13 cellular contexts compared by ENCODE assay signal in genomic region chr10:103852189-103852711, GRCh38. TPM values are rescaled to one million over a fixed set of nuclear protein-coding genes. Genes with fewer than 3 reads are reported as not detected.
DNase-seq lines count a peak whose midpoint lies in the region; ATAC-seq and TF ChIP-seq lines count a peak whose summit lies in the region.
"Had no signal": no experiment of that assay in that cellular context is flagged by ENCODE, and none has a peak within 500 bp of the region (broad histone marks: within the 10 kb centered on the region; RNA-seq: fewer than 3 reads in every experiment).

No MANE protein-coding gene starts in this region.

- no peaks in the 10 kb centered on the region for H3K9me3 Mint-ChIP-seq in activated CD4-positive, alpha-beta T cell treated with anti-CD3 and anti-CD28 coated beads, Interleukin-2, amount 10 ng/mL, durations not matched to agents 7 days and 5 days
- H3K9me3 Mint-ChIP-seq: central memory CD8-positive, alpha-beta T cell had no signal

- DNase-seq in AG20443 (ENCODE audit: low spot score) (peak; percentile 66), RWPE2 (ENCODE audit: low spot score) (no peak), ovary (peak in 3 of 5 donors; percentile 41 to 73 (median 53)), GOT3 (lab: John Stamatoyannopoulos, UW) (no peak), HT-29 (ENCODE audit: low spot score) (no peak)
- no peak for DNase-seq in activated CD4-positive, alpha-beta T cell treated with anti-CD3 and anti-CD28 coated beads, Interleukin-2, amount 10 ng/mL, durations not matched to agents 7 days and 5 days
- DNase-seq: naive thymus-derived CD4-positive, alpha-beta T cell; NCI-H1092 treated with DMSO at 0.1 percent for 48 hours; thyroid gland had no signal

- peak overlapping the region; percentile 95 for H3K4me3 ChIP-seq in RWPE2 (ENCODE audit: severe bottlenecking)
- peak overlapping the region in 1 of 2 donors; percentile 0 for H3K4me3 ChIP-seq in gastroesophageal sphincter
- no peak overlapping the region for H3K4me3 ChIP-seq in ovary
- H3K4me3 ChIP-seq: thyroid gland had no signal

- TF ChIP-seq EP300 in gastroesophageal sphincter (IDR thresholded peaks at IDR 0.05) (no peak), ovary (IDR thresholded peaks at IDR 0.05) (no peak)

- H3K36me3 ChIP-seq in RWPE2 (ENCODE audit: low read depth) (peaks cover 37% of the 10 kb centered on the region), gastroesophageal sphincter (no peaks in the 10 kb centered on the region), ovary (no peaks in the 10 kb centered on the region)
- H3K36me3 ChIP-seq: thyroid gland had no signal

- TF ChIP-seq CTCF in RWPE2 (IDR thresholded peaks at IDR 0.05; ENCODE audit: poor library complexity, severe bottlenecking), result no peak
- no peak for TF ChIP-seq CTCF in gastroesophageal sphincter (IDR thresholded peaks at IDR 0.05)
- no peak for TF ChIP-seq CTCF in ovary (IDR thresholded peaks at IDR 0.05)

- POLR2A ChIA-PET in activated CD4-positive, alpha-beta T cell treated with anti-CD3 and anti-CD28 coated beads, Interleukin-2, amount 10 ng/mL, durations not matched to agents 7 days and 5 days (lab: Charles Lee), result no interaction called here

- WGBS in gastroesophageal sphincter (ENCODE audit: low coverage in 1 of 2), 2 donors, result no CpG with 5 or more reads among the region's 11 CpGs
- 28 to 45% (median 36%) methylated on average over 11 of the region's 11 CpGs for WGBS in ovary, 3 donors

- peaks cover 40% of the 10 kb centered on the region for H3K4me1 ChIP-seq in RWPE2 (ENCODE audit: insufficient read depth, poor library complexity, severe bottlenecking)
- H3K4me1 ChIP-seq in gastroesophageal sphincter, result peaks cover 0 to 82% (median 47%) of the 10 kb centered on the region in 3 donors
- peaks cover 27% of the 10 kb centered on the region for H3K4me1 ChIP-seq in ovary (ENCODE audit: insufficient read depth)

- H3K9me3 ChIP-seq in RWPE2 (ENCODE audit: severe bottlenecking), result no peaks in the 10 kb centered on the region
- no peaks in the 10 kb centered on the region for H3K9me3 ChIP-seq in gastroesophageal sphincter
- H3K9me3 ChIP-seq in ovary, result no peaks in the 10 kb centered on the region
- H3K9me3 ChIP-seq: thyroid gland had no signal

- ATAC-seq in RWPE2 (ENCODE audit: low read depth) (no peak; the same call in 2 of the 3 replicates), gastroesophageal sphincter (peak; percentile 6), GM19467 (IDR thresholded peaks at IDR 0.05; ENCODE audit: unreplicated experiment) (no peak)
- ATAC-seq: naive thymus-derived CD4-positive, alpha-beta T cell had no signal

- no peaks in the 10 kb centered on the region for H3K36me3 Mint-ChIP-seq in activated CD4-positive, alpha-beta T cell treated with anti-CD3 and anti-CD28 coated beads, Interleukin-2, amount 10 ng/mL, durations not matched to agents 7 days and 5 days (ENCODE audit: low read depth)
- H3K36me3 Mint-ChIP-seq: naive thymus-derived CD4-positive, alpha-beta T cell had no signal

- TF ChIP-seq POLR2A in gastroesophageal sphincter (IDR thresholded peaks at IDR 0.05) (no peak), ovary (IDR thresholded peaks at IDR 0.05) (no peak)

- H3K27ac ChIP-seq in RWPE2 (ENCODE audit: poor library complexity, severe bottlenecking) (peak overlapping the region; percentile 89), gastroesophageal sphincter (peak overlapping the region in 3 of 4 donors; percentile 73 to 87 (median 76)), ovary (peak overlapping the region in 1 of 2 donors; percentile 33)
- H3K27ac ChIP-seq: C4-2B had no signal

- H3K27me3 ChIP-seq in RWPE2 (ENCODE audit: insufficient read depth, poor library complexity, severe bottlenecking) (no peaks in the 10 kb centered on the region), gastroesophageal sphincter (no peaks in the 10 kb centered on the region), ovary (no peaks in the 10 kb centered on the region)
- H3K27me3 ChIP-seq: thyroid gland had no signal

- peaks cover 66% of the 10 kb centered on the region for H3K27me3 Mint-ChIP-seq in activated CD4-positive, alpha-beta T cell treated with anti-CD3 and anti-CD28 coated beads, Interleukin-2, amount 10 ng/mL, durations not matched to agents 7 days and 5 days

- intact Hi-C loops in ovary (cut with DNase I), result loop anchor here in 1 of 4 donors (10.0 kb wide), 1 partner anchor 77 kb away; no protein-coding TSS in a partner anchor

- H3K4me1 Mint-ChIP-seq in activated CD4-positive, alpha-beta T cell treated with anti-CD3 and anti-CD28 coated beads, Interleukin-2, amount 10 ng/mL, durations not matched to agents 7 days and 5 days, result peaks cover 17% of the 10 kb centered on the region

- H3K4me3 Mint-ChIP-seq in activated CD4-positive, alpha-beta T cell treated with anti-CD3 and anti-CD28 coated beads, Interleukin-2, amount 10 ng/mL, durations not matched to agents 7 days and 5 days, result no peak overlapping the region
- H3K4me3 Mint-ChIP-seq: central memory CD8-positive, alpha-beta T cell; naive thymus-derived CD4-positive, alpha-beta T cell had no signal

- CTCF ChIA-PET in activated CD4-positive, alpha-beta T cell treated with anti-CD3 and anti-CD28 coated beads, Interleukin-2, amount 10 ng/mL, durations not matched to agents 7 days and 5 days (lab: Charles Lee), result interaction anchor here (0.7 to 2.3 kb wide), 7 partner anchors 10 to 139 kb away, joined by 3 to 5 read pairs (median 3); no protein-coding TSS in a partner anchor

- H3K27ac Mint-ChIP-seq in activated CD4-positive, alpha-beta T cell treated with anti-CD3 and anti-CD28 coated beads, Interleukin-2, amount 10 ng/mL, durations not matched to agents 7 days and 5 days, result no peak overlapping the region
- H3K27ac Mint-ChIP-seq: naive thymus-derived CD4-positive, alpha-beta T cell had no signal

RNA-seq across cellular contexts. Expression of gene SH3PXD2A, which starts 3.1 kb away (rescaled TPM):
- total RNA-seq in gastroesophageal sphincter, result 10 to 100 TPM; 31.2 to 65.2 (median 39.5) TPM
- 10 to 100 TPM; 15.3 to 82.9 (median 58.8) TPM for total RNA-seq in ovary
- 10 to 100 TPM; 29.3 to 37.4 TPM for polyA plus RNA-seq in ovary
- total RNA-seq in activated CD4-positive, alpha-beta T cell treated with anti-CD3 and anti-CD28 coated beads, Interleukin-2, amount 10 ng/mL, durations not matched to agents 7 days and 5 days, result 10 to 100 TPM; 11.9 to 12.7 TPM
- 2.7 and 3.0 TPM in 2 replicates for total RNA-seq in HT-29 (2014; rRNA removed; shearing (Covaris generic))

Comparison
In these comparisons a context has a peak if more than half of its experiments do, and no peak if none do; other contexts are left out.
1. DNase-seq: peak in AG20443 (single experiment) and ovary (3 of 5); none in RWPE2 (single experiment), GOT3 (single experiment), activated CD4-positive, alpha-beta T cell treated with anti-CD3 and anti-CD28 coated beads, Interleukin-2, amount 10 ng/mL, durations not matched to agents 7 days and 5 days (single experiment) and HT-29 (single experiment).